In the genomic region with DNA sequence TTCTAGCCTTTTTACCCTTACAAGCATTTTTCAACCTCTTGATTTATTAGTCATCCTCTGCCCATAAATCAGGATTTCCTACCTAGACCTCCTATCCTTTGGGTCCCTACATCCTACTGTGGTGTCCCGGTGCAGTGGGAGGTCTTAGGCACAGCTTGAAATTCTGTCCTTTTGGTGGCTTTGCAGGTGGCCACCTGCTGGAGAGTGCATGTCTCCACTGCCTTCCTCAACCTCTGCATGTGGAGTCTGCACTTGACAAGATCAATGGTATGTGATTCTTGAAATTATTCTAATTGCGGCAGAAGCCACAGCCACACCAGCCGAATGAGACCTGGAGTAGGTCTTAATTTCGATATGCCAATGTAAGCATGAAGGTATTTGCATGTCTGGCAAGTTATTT, we compare ENCODE assay signal across 13 cellular contexts. TPM values are rescaled to one million over a fixed set of nuclear protein-coding genes. Genes with fewer than 3 reads are reported as not detected.
DNase-seq lines count a peak whose midpoint lies in the region; ATAC-seq, FAIRE-seq and TF ChIP-seq lines count a peak whose summit lies in the region.
"Had no signal": no experiment of that assay in that cellular context is flagged by ENCODE, and none has a peak within 500 bp of the region (broad histone marks: within the 10 kb centered on the region; RNA-seq: fewer than 3 reads in every experiment).

No MANE protein-coding gene starts in this region.

- H3K9ac ChIP-seq in K562 (ENCODE audit: insufficient read depth in 1 of 2, low read depth in 2 of 2, low read length in 2 of 2) (no peak overlapping the region), SK-N-SH (no peak overlapping the region)

- no peak overlapping the region for H3K4me3 Mint-ChIP-seq in CD4-positive, alpha-beta T cell
- H3K4me3 Mint-ChIP-seq: activated naive CD4-positive, alpha-beta T cell treated with anti-CD3 and anti-CD28 coated beads, Interleukin-2, amount 50 U/mL, for 24 hours had no signal

- intact Hi-C loops in CD4-positive, alpha-beta T cell (cut with DNase I, micrococcal nuclease) = loop anchor here (1.0 to 2.0 kb wide), 2 partner anchors 55 kb away; no protein-coding TSS in a partner anchor
- intact Hi-C loops in OCI-LY7 (cut with micrococcal nuclease; ENCODE audit: unreplicated experiment) = no loop called here
- intact Hi-C loops in K562 (cut with micrococcal nuclease) = no loop called here

- TF ChIP-seq EP300 in K562 (IDR thresholded peaks at IDR 0.05; ENCODE audit: low read length) = no peak
- no peak for TF ChIP-seq EP300 in SK-N-SH (IDR thresholded peaks at IDR 0.05; ENCODE audit: borderline replicate concordance in 1 of 2, low read depth in 1 of 2, low read length in 1 of 2)

- CTCF ChIA-PET in CD4-positive, alpha-beta T cell (lab: Charles Lee) = interaction anchor here (0.6 to 2.1 kb wide), 11 partner anchors 9 to 80 kb away, joined by 3 to 17 read pairs (median 5); partner anchors contain the start of gene KCNA3
- CTCF ChIA-PET in GM10248 (lab: Yijun Ruan, JAX) = no interaction called here
- CTCF ChIA-PET in OCI-LY7 (lab: Charles Lee; ENCODE audit: unreplicated experiment) = no interaction called here
- CTCF ChIA-PET in K562 (lab: Yijun Ruan, JAX; ENCODE audit: low intra/inter-chr PET ratio) = no interaction called here
- CTCF ChIA-PET in SK-N-SH (lab: Yijun Ruan, JAX) = interaction anchor here (0.8 to 1.4 kb wide), 3 partner anchors 10 to 79 kb away, joined by 3 to 4 read pairs (median 4); no protein-coding TSS in a partner anchor

- H2AFZ ChIP-seq in OCI-LY7 (ENCODE audit: low read length) = no peak overlapping the region
- no peak overlapping the region for H2AFZ ChIP-seq in K562 (ENCODE audit: low read depth, low read length)
- no peak overlapping the region for H2AFZ ChIP-seq in SK-N-SH (ENCODE audit: low read depth)

- no peaks in the 10 kb centered on the region for H3K27me3 ChIP-seq in CD4-positive, alpha-beta T cell (ENCODE audit: control insufficient read depth, insufficient read depth, low read length)
- no peaks in the 10 kb centered on the region; a peak in 1 of 5 replicates for H3K27me3 ChIP-seq in K562 (ENCODE audit: control insufficient read depth in 2 of 2, insufficient read depth in 2 of 2, low read length in 2 of 2)
- no peaks in the 10 kb centered on the region; the same call in 1 of the 2 replicates for H3K27me3 ChIP-seq in SK-N-SH (ENCODE audit: insufficient read depth)
- H3K27me3 ChIP-seq: right atrium auricular region had no signal

- H3K9me2 ChIP-seq in OCI-LY7 (ENCODE audit: insufficient read depth, low read length) (no peaks in the 10 kb centered on the region), SK-N-SH (no peaks in the 10 kb centered on the region)

- in situ Hi-C loops in K562 (cut with MboI) = no loop called here

- H4K20me1 ChIP-seq in OCI-LY7 (ENCODE audit: insufficient read depth, low read length) (no peaks in the 10 kb centered on the region), K562 (replicated peaks; ENCODE audit: control insufficient read depth, insufficient read depth, low read length) (no peaks in the 10 kb centered on the region), SK-N-SH (ENCODE audit: insufficient read depth) (no peaks in the 10 kb centered on the region)

- H3K36me3 Mint-ChIP-seq in CD4-positive, alpha-beta T cell (ENCODE audit: low read depth) = no peaks in the 10 kb centered on the region
- H3K36me3 Mint-ChIP-seq: activated naive CD4-positive, alpha-beta T cell treated with anti-CD3 and anti-CD28 coated beads, Interleukin-2, amount 50 U/mL, for 24 hours had no signal

- H3K4me2 ChIP-seq in OCI-LY7 (ENCODE audit: low read length) (no peak overlapping the region), K562 (ENCODE audit: insufficient read depth, low read length) (no peak overlapping the region), SK-N-SH (no peak overlapping the region)

- H3K9me3 ChIP-seq in CD4-positive, alpha-beta T cell (ENCODE audit: control insufficient read depth, low read length) = no peaks in the 10 kb centered on the region
- H3K9me3 ChIP-seq in OCI-LY7 (ENCODE audit: low read length) (no peaks in the 10 kb centered on the region), K562 (replicated peaks; ENCODE audit: control insufficient read depth, insufficient read depth, low read depth, low read length) (no peaks in the 10 kb centered on the region), SK-N-SH (no peaks in the 10 kb centered on the region)
- H3K9me3 ChIP-seq: right atrium auricular region had no signal

- no peaks in the 10 kb centered on the region for H3K36me3 ChIP-seq in OCI-LY7 (ENCODE audit: insufficient read depth, low read length)
- no peaks in the 10 kb centered on the region for H3K36me3 ChIP-seq in K562 (ENCODE audit: control insufficient read depth, insufficient read depth, low read length)
- H3K36me3 ChIP-seq in SK-N-SH (replicated peaks in 1 of 2; ENCODE audit: control insufficient read depth in 1 of 2, insufficient read depth in 2 of 2, low read length in 1 of 2) = no peaks in the 10 kb centered on the region
- H3K36me3 ChIP-seq: right atrium auricular region had no signal

- FAIRE-seq in K562 (lab: Jason Lieb, UNC) = no peak

- no peaks in the 10 kb centered on the region for H3K4me1 Mint-ChIP-seq in CD4-positive, alpha-beta T cell (ENCODE audit: low read depth)

- peak; percentile 58 for TF ChIP-seq CTCF in CD4-positive, alpha-beta T cell (IDR thresholded peaks at IDR 0.05)
- TF ChIP-seq CTCF in GM10248 (IDR thresholded peaks at IDR 0.05; ENCODE audit: control extremely low read depth, extremely low read depth, low read depth, missing control alignments) (peak; percentile 20), OCI-LY7 (conservative IDR thresholded peaks at IDR 0.05; ENCODE audit: low read length) (peak; percentile 59), K562 (IDR thresholded peaks at IDR 0.05 in 2 of 3, conservative IDR thresholded peaks at IDR 0.05 in 1 of 3; ENCODE audit: insufficient read depth in 2 of 3, low read depth in 1 of 3, low read length in 3 of 3) (peak; percentile 13 to 44 (median 15); a peak in 2 of 6 replicates), SK-N-SH (IDR thresholded peaks at IDR 0.05) (no peak)

- TF ChIP-seq RAD21 in K562 (CRISPR knock-in tag; conservative IDR thresholded peaks at IDR 0.05 in 1 of 2, IDR thresholded peaks at IDR 0.05 in 1 of 2) (no peak), SK-N-SH (IDR thresholded peaks at IDR 0.05; ENCODE audit: low read length) (no peak)

- POLR2A ChIA-PET in CD4-positive, alpha-beta T cell (lab: Charles Lee) = interaction anchor here (1.0 to 1.5 kb wide), 2 partner anchors 10 to 67 kb away, joined by 3 to 6 read pairs; no protein-coding TSS in a partner anchor
- POLR2A ChIA-PET in GM10248 (lab: Yijun Ruan, JAX) = no interaction called here
- POLR2A ChIA-PET in OCI-LY7 (lab: Charles Lee) = no interaction called here
- POLR2A ChIA-PET in K562 (lab: Yijun Ruan, JAX) = interaction anchor here (1.5 kb wide), 1 partner anchor 8 kb away, joined by 4 read pairs; no protein-coding TSS in a partner anchor
- POLR2A ChIA-PET in SK-N-SH (lab: Yijun Ruan, JAX) = no interaction called here

- no peak overlapping the region for H3K27ac Mint-ChIP-seq in CD4-positive, alpha-beta T cell
- H3K27ac Mint-ChIP-seq: activated naive CD4-positive, alpha-beta T cell treated with anti-CD3 and anti-CD28 coated beads, Interleukin-2, amount 50 U/mL, for 24 hours had no signal

- no peaks in the 10 kb centered on the region for H3F3A ChIP-seq in SK-N-SH (replicated peaks; ENCODE audit: insufficient read depth)

- no peaks in the 10 kb centered on the region for H3K27me3 Mint-ChIP-seq in CD4-positive, alpha-beta T cell

- no peak overlapping the region for H3K27ac ChIP-seq in CD4-positive, alpha-beta T cell (ENCODE audit: low read depth, low read length)
- no peak overlapping the region for H3K27ac ChIP-seq in OCI-LY7 (ENCODE audit: low read depth, low read length, poor library complexity, severe bottlenecking)
- no peak overlapping the region for H3K27ac ChIP-seq in K562 (ENCODE audit: extremely low read depth, low read depth, low read length)
- no peak overlapping the region for H3K27ac ChIP-seq in SK-N-SH (ENCODE audit: low read depth in 2 of 2, low read length in 1 of 2)
- H3K27ac ChIP-seq: right atrium auricular region had no signal

- peak in 8 of 10 experiments; percentile 8 to 41 (median 30) for DNase-seq in CD4-positive, alpha-beta T cell
- no peak for DNase-seq in GM10248 (ENCODE audit: extremely low spot score)
- DNase-seq in OCI-LY7 (ENCODE audit: low spot score) = peak; percentile 31
- DNase-seq in K562 (ENCODE audit: extremely low read depth in 1 of 4, low spot score in 3 of 4) = peak in 1 of 4 experiments; percentile 4
- no peak for DNase-seq in SK-N-SH
- no peak for DNase-seq in SIG-M5 (lab: John Stamatoyannopoulos, UW)
- DNase-seq: COR-L47, KBM-7, NCI-H526 treated with DMSO at 0.1 percent for 48 hours had no signal

- peak; percentile 79 for ATAC-seq in CD4-positive, alpha-beta T cell (ENCODE audit: poor library complexity)
- peak; percentile 68 for ATAC-seq in K562
- ATAC-seq in GM19395 (IDR thresholded peaks at IDR 0.05; ENCODE audit: unreplicated experiment) = no peak
- ATAC-seq: Right ventricle myocardium inferior had no signal

- H3K4me3 ChIP-seq in OCI-LY7 (ENCODE audit: low read depth, low read length, poor library complexity, severe bottlenecking) (no peak overlapping the region), K562 (no peak overlapping the region), SK-N-SH (ENCODE audit: low read depth in 2 of 2, low read length in 1 of 2) (no peak overlapping the region)
- H3K4me3 ChIP-seq: right atrium auricular region had no signal

- H3K79me2 ChIP-seq in OCI-LY7 (ENCODE audit: insufficient read depth, low read depth, low read length) (no peaks in the 10 kb centered on the region), K562 (ENCODE audit: control insufficient read depth, insufficient read depth, low read length) (no peaks in the 10 kb centered on the region), SK-N-SH (ENCODE audit: insufficient read depth) (no peaks in the 10 kb centered on the region)

- no peaks in the 10 kb centered on the region for H3K9me1 ChIP-seq in K562 (ENCODE audit: control insufficient read depth, insufficient read depth, low read length)

- H3K4me1 ChIP-seq in OCI-LY7 (ENCODE audit: insufficient read depth, low read length, poor library complexity, severe bottlenecking) (peaks cover 9% of the 10 kb centered on the region), K562 (replicated peaks in 1 of 2; ENCODE audit: control insufficient read depth in 2 of 2, insufficient read depth in 2 of 2, low read length in 2 of 2) (no peaks in the 10 kb centered on the region), SK-N-SH (ENCODE audit: control insufficient read depth in 1 of 2, insufficient read depth in 2 of 2, low read depth in 1 of 2, low read length in 1 of 2) (no peaks in the 10 kb centered on the region)
- H3K4me1 ChIP-seq: right atrium auricular region had no signal

- BruUV-seq in OCI-LY7 (replicated peaks; lab: Mats Ljungman, UMichigan) (no TSS peak), K562 (replicated peaks; lab: Mats Ljungman, UMichigan) (no TSS peak)

- 3% methylated on average over 4 of the region's 4 CpGs for WGBS in K562 (ENCODE audit: insufficient coverage, low coverage, missing lambda C conversion rate)
- WGBS in SK-N-SH (ENCODE audit: low lambda C conversion rate) = 52% methylated on average over 4 of the region's 4 CpGs

- no peaks in the 10 kb centered on the region for H3K9me3 Mint-ChIP-seq in CD4-positive, alpha-beta T cell
- H3K9me3 Mint-ChIP-seq: activated naive CD4-positive, alpha-beta T cell treated with anti-CD3 and anti-CD28 coated beads, Interleukin-2, amount 50 U/mL, for 24 hours had no signal

- no peak for TF ChIP-seq POLR2A in K562 (conservative IDR thresholded peaks at IDR 0.05)

RNA-seq across cellular contexts. Expression of gene KCNA3, which starts 11.4 kb away (rescaled TPM):
- 100 to 1,000 TPM; 112 to 118 TPM for total RNA-seq in CD4-positive, alpha-beta T cell
- total RNA-seq in OCI-LY7 (2014; rRNA removed; shearing (Covaris generic)) = 46.2 and 58.0 TPM in 2 replicates
- 43.6 and 54.5 TPM in 2 replicates for total RNA-seq in OCI-LY7 (2022)
- not detected in 2 replicates for total RNA-seq in K562 (2011; cell fraction: chromatin; rRNA removed; ENCODE audit: low replicate concordance)
- total RNA-seq in K562 (2011; cell fraction: nucleolus; rRNA removed) = not detected in 2 replicates
- not detected in 2 replicates for total RNA-seq in K562 (2011; cell fraction: nucleoplasm; rRNA removed)
- total RNA-seq in K562 (2014; rRNA removed) = not detected in 2 replicates
- total RNA-seq in K562 (2014; rRNA removed; fragmentation: Illumina TruSeq; extraction: Trizol) = not detected in 2 replicates
- not detected in 2 replicates for total RNA-seq in K562 (2015; rRNA removed; fragmentation: Illumina TruSeq; extraction: Trizol)
- 0.09 TPM in 1 of 2 replicates, not detected in the other for total RNA-seq in K562 (2021)
- not detected in 2 replicates for polyA plus RNA-seq in K562 (2011; rRNA removed)
- polyA plus RNA-seq in K562 (2011; cell fraction: cytosol; rRNA removed) = not detected in 2 replicates
- not detected in 2 replicates for polyA plus RNA-seq in K562 (2011; cell fraction: nucleus; rRNA removed)
- not detected in 2 replicates for polyA plus RNA-seq in K562 (2012)
- not detected in 2 replicates for polyA plus RNA-seq in K562 (2014; fragmentation: Illumina TruSeq; extraction: Trizol)
- not detected for polyA plus RNA-seq in K562 (2014; fragmentation: Nextera tagmentation; extraction: Ambion mirVana)
- polyA plus RNA-seq in K562 (2014; rRNA removed) = not detected in 2 replicates
- not detected in 2 replicates for polyA minus RNA-seq in K562 (2011; rRNA and poly(A)+ RNA removed)
- not detected in 2 replicates for polyA minus RNA-seq in K562 (2011; cell fraction: cytosol; rRNA and poly(A)+ RNA removed)
- polyA minus RNA-seq in K562 (2011; cell fraction: nucleus; rRNA and poly(A)+ RNA removed) = not detected in 2 replicates
- polyA plus RNA-seq in SK-N-SH (2012; rRNA removed) = 0.02 TPM in 1 of 2 replicates, not detected in the other
- polyA plus RNA-seq in SK-N-SH (2012; cell fraction: cytosol; rRNA removed) = 0.01 and 0.08 TPM in 2 replicates
- polyA plus RNA-seq in SK-N-SH (2012; cell fraction: nucleus; rRNA removed) = not detected in 2 replicates

Comparison
In these comparisons a context has a peak if more than half of its experiments do, and no peak if none do; other contexts are left out.
1. DNase-seq: peak in CD4-positive, alpha-beta T cell (8 of 10) and OCI-LY7 (single experiment); none in GM10248 (single experiment), SK-N-SH (single experiment) and SIG-M5 (single experiment).
2. RNA of gene KCNA3, which starts 11.4 kb away (total RNA-seq): 112 to 118 TPM in CD4-positive, alpha-beta T cell and 43.6 to 58.0 TPM in OCI-LY7; 0.09 TPM in K562; every median in the first group is over 10 times any median in the second.
3. CTCF ChIA-PET loops: an anchor here in CD4-positive, alpha-beta T cell (0.6 to 2.1 kb wide) and SK-N-SH (0.8 to 1.4 kb wide); none called in GM10248, OCI-LY7 and K562.
4. POLR2A ChIA-PET loops: an anchor here in CD4-positive, alpha-beta T cell (1.0 to 1.5 kb wide) and K562 (1.5 kb wide); none called in GM10248, OCI-LY7 and SK-N-SH.
5. intact Hi-C loops: an anchor here in CD4-positive, alpha-beta T cell (1.0 to 2.0 kb wide); none called in OCI-LY7 and K562.